In genomic region chr10:133276435-133277201, GRCh38 we compare ENCODE assay signal across 8 cellular contexts. TPM values are rescaled to one million over a fixed set of nuclear protein-coding genes. Genes with fewer than 3 reads are reported as not detected.
A peak's percentile ranks its signal among the peaks of the same experiment; 100 is the strongest.
DNase-seq lines count a peak whose midpoint lies in the region; ATAC-seq and TF ChIP-seq lines count a peak whose summit lies in the region.

Gene ADAM8 (minus strand): TSS chr10:133276868. CDS start chr10:133276817, 51 bp downstream.

- TF ChIP-seq CTCF in Peyer's patch (IDR thresholded peaks at IDR 0.05): no peak

- H3K27me3 Mint-ChIP-seq in activated naive CD8-positive, alpha-beta T cell treated with anti-CD3 and anti-CD28 coated beads for 36 hours: no peaks in the 10 kb centered on the region

- H3K36me3 Mint-ChIP-seq in activated naive CD8-positive, alpha-beta T cell treated with anti-CD3 and anti-CD28 coated beads for 36 hours: peaks cover 3% of the 10 kb centered on the region
- peaks cover 47% of the 10 kb centered on the region for H3K36me3 Mint-ChIP-seq in stimulated activated effector memory CD8-positive, alpha-beta T cell treated with anti-CD3 and anti-CD28 coated beads, Interleukin-12 subunit alpha, Interleukin-12 subunit beta, amount 100 ng/mL, for 72 hours

- H3K36me3 ChIP-seq in Peyer's patch: peaks cover 0 to 25% (median 0%) of the 10 kb centered on the region in 3 donors

- H3K27me3 ChIP-seq in Peyer's patch: peaks cover 0 to 7% of the 10 kb centered on the region in 2 donors

- H3K9me3 Mint-ChIP-seq in activated naive CD8-positive, alpha-beta T cell treated with anti-CD3 and anti-CD28 coated beads for 36 hours: no peaks in the 10 kb centered on the region
- no peaks in the 10 kb centered on the region for H3K9me3 Mint-ChIP-seq in stimulated activated effector memory CD8-positive, alpha-beta T cell treated with anti-CD3 and anti-CD28 coated beads, Interleukin-12 subunit alpha, Interleukin-12 subunit beta, amount 100 ng/mL, for 72 hours

- peak; percentile 40 for ATAC-seq in HG02571 (IDR thresholded peaks at IDR 0.05; ENCODE audit: unreplicated experiment)
- peak; percentile 57 for ATAC-seq in stimulated activated effector memory CD8-positive, alpha-beta T cell treated with anti-CD3 and anti-CD28 coated beads, Interleukin-12 subunit alpha, Interleukin-12 subunit beta, amount 100 ng/mL, for 72 hours

- H3K4me1 Mint-ChIP-seq in activated naive CD8-positive, alpha-beta T cell treated with anti-CD3 and anti-CD28 coated beads for 36 hours: peaks cover 20% of the 10 kb centered on the region
- peaks cover 36% of the 10 kb centered on the region for H3K4me1 Mint-ChIP-seq in stimulated activated effector memory CD8-positive, alpha-beta T cell treated with anti-CD3 and anti-CD28 coated beads, Interleukin-12 subunit alpha, Interleukin-12 subunit beta, amount 100 ng/mL, for 72 hours

- H3K27ac Mint-ChIP-seq in activated naive CD8-positive, alpha-beta T cell treated with anti-CD3 and anti-CD28 coated beads for 36 hours: peak within 1 kb of the TSS; percentile 83
- peak within 1 kb of the TSS; percentile 88 for H3K27ac Mint-ChIP-seq in stimulated activated effector memory CD8-positive, alpha-beta T cell treated with anti-CD3 and anti-CD28 coated beads, Interleukin-12 subunit alpha, Interleukin-12 subunit beta, amount 100 ng/mL, for 72 hours

- peak within 1 kb of the TSS; percentile 71 to 85 (median 77) for H3K27ac ChIP-seq in Peyer's patch

- TF ChIP-seq POLR2A in GM15510 (IDR thresholded peaks at IDR 0.05; ENCODE audit: borderline replicate concordance, extremely low read depth, insufficient read length) (peak; percentile 78), Peyer's patch (IDR thresholded peaks at IDR 0.05) (no peak)

- peak within 1 kb of the TSS; percentile 83 for H3K4me3 Mint-ChIP-seq in activated naive CD8-positive, alpha-beta T cell treated with anti-CD3 and anti-CD28 coated beads for 36 hours
- H3K4me3 Mint-ChIP-seq in stimulated activated effector memory CD8-positive, alpha-beta T cell treated with anti-CD3 and anti-CD28 coated beads, Interleukin-12 subunit alpha, Interleukin-12 subunit beta, amount 100 ng/mL, for 72 hours: peak within 1 kb of the TSS; percentile 88

- DNase-seq in Peyer's patch: peak; percentile 67 to 86 (median 77)
- DNase-seq in activated naive CD8-positive, alpha-beta T cell treated with anti-CD3 and anti-CD28 coated beads for 36 hours: peak; percentile 77
- peak; percentile 69 for DNase-seq in kidney tubule cell (ENCODE audit: low spot score)
- DNase-seq in stimulated activated effector memory CD8-positive, alpha-beta T cell treated with anti-CD3 and anti-CD28 coated beads, Interleukin-12 subunit alpha, Interleukin-12 subunit beta, amount 100 ng/mL, for 72 hours (ENCODE audit: low spot score in 2 of 2): peak; percentile 58 to 80
- DNase-seq in NCI-H226: no peak
- DNase-seq in amygdala (lab: John Stamatoyannopoulos, UW): no peak

- peak within 1 kb of the TSS; percentile 41 to 61 (median 48) for H3K4me3 ChIP-seq in Peyer's patch

- peaks cover 0 to 51% (median 29%) of the 10 kb centered on the region in 4 donors for H3K4me1 ChIP-seq in Peyer's patch

- H3K9me3 ChIP-seq in Peyer's patch: no peaks in the 10 kb centered on the region

RNA-seq across cellular contexts. Expression of gene ADAM8, which starts in this region (rescaled TPM):
- 10 to 100 TPM in 1 of 4 donors, 1 to 10 TPM in 3; 5.4 to 12.4 (median 6.4) TPM for total RNA-seq in Peyer's patch
- 10 to 100 TPM; 34.7 to 41.1 TPM for total RNA-seq in activated naive CD8-positive, alpha-beta T cell treated with anti-CD3 and anti-CD28 coated beads for 36 hours

Comparison
In these comparisons a context has a peak if more than half of its experiments do, and no peak if none do; other contexts are left out.
1. DNase-seq: peak in Peyer's patch (3 of 3), activated naive CD8-positive, alpha-beta T cell treated with anti-CD3 and anti-CD28 coated beads for 36 hours (single experiment), kidney tubule cell (single experiment) and stimulated activated effector memory CD8-positive, alpha-beta T cell treated with anti-CD3 and anti-CD28 coated beads, Interleukin-12 subunit alpha, Interleukin-12 subunit beta, amount 100 ng/mL, for 72 hours (2 of 2); none in NCI-H226 (single experiment) and amygdala (0 of 56).